In genomic region chr4:158840131-158840530, GRCh38 we compare ENCODE assay signal across 25 cellular contexts.
"Had no signal": no experiment of that assay in that cellular context is flagged by ENCODE, and none has a peak within 500 bp of the region (broad histone marks: within the 10 kb centered on the region; RNA-seq: fewer than 3 reads in every experiment).

No MANE protein-coding gene starts in this region.

- H3K27ac Mint-ChIP-seq: nephron; stimulated activated naive CD8-positive, alpha-beta T cell treated with anti-CD3 and anti-CD28 coated beads, Interleukin-15, Interleukin-2, amounts not matched to agents 100 ng/mL and 50 ng/mL, for 24 hours had no signal

- H3K27me3 ChIP-seq: hepatocyte, right atrium auricular region, suprapubic skin, tibial artery, upper lobe of right lung had no signal

- H3K4me1 ChIP-seq: lower lobe of right lung, right atrium auricular region, suprapubic skin, tibial artery, upper lobe of right lung had no signal

- H3K4me3 ChIP-seq: hepatocyte, lower lobe of right lung, right atrium auricular region, skin epidermis, suprapubic skin, thoracic aorta, tibial artery, upper lobe of right lung had no signal

- ATAC-seq: left lobe of liver; lower lobe of right lung; naive thymus-derived CD8-positive, alpha-beta T cell; sciatic nerve; upper lobe of right lung had no signal

- H3K27me3 Mint-ChIP-seq: stimulated activated naive CD8-positive, alpha-beta T cell treated with anti-CD3 and anti-CD28 coated beads, Interleukin-15, Interleukin-2, amounts not matched to agents 100 ng/mL and 50 ng/mL, for 24 hours had no signal

- DNase-seq: islet precursor cell; lower lobe of right lung; mammary epithelial cell; mesenchymal stem cell; naive thymus-derived CD8-positive, alpha-beta T cell; nucleus accumbens; stimulated activated CD4-positive, alpha-beta T cell treated with anti-CD3 and anti-CD28 coated beads, Interleukin-12 subunit alpha, Interleukin-12 subunit beta, amount 100 ng/mL, for 4 hours; stimulated activated CD4-positive, alpha-beta T cell treated with anti-CD3 and anti-CD28 coated beads, Interleukin-15, amount 100 ng/mL, for 24 hours; stimulated activated CD4-positive, alpha-beta T cell treated with anti-CD3 and anti-CD28 coated beads, Interleukin-2, amount 100 ng/mL, for 24 hours; stimulated activated CD4-positive, alpha-beta T cell treated with anti-CD3 and anti-CD28 coated beads, Interleukin-4, amount 100 ng/mL, for 1 hour; stimulated activated naive CD4-positive, alpha-beta T cell; tibial artery; trophoblast cell; upper lobe of right lung had no signal

- H3K27ac ChIP-seq: hepatocyte, lower lobe of right lung, parathyroid adenoma, skin epidermis, suprapubic skin, thoracic aorta, tibial artery, upper lobe of right lung had no signal

- H3K9me3 Mint-ChIP-seq: naive thymus-derived CD8-positive, alpha-beta T cell; nephron; neural crest cell; stimulated activated naive CD8-positive, alpha-beta T cell treated with anti-CD3 and anti-CD28 coated beads, Interleukin-15, Interleukin-2, amounts not matched to agents 100 ng/mL and 50 ng/mL, for 24 hours had no signal

- H3K4me1 Mint-ChIP-seq: naive thymus-derived CD8-positive, alpha-beta T cell; nephron had no signal

- H3K9me3 ChIP-seq: lower lobe of right lung, right atrium auricular region, suprapubic skin, thoracic aorta, tibial artery, upper lobe of right lung had no signal

- H3K4me3 Mint-ChIP-seq: naive thymus-derived CD8-positive, alpha-beta T cell; nephron; neural crest cell; stimulated activated naive CD8-positive, alpha-beta T cell treated with anti-CD3 and anti-CD28 coated beads, Interleukin-15, Interleukin-2, amounts not matched to agents 100 ng/mL and 50 ng/mL, for 24 hours had no signal
